ENCODE assay signal across 35 cellular contexts in genomic region chr20:62679978-62680589, GRCh38. TPM values are rescaled to one million over a fixed set of nuclear protein-coding genes. Genes with fewer than 3 reads are reported as not detected.
"Had no signal": no experiment of that assay in that cellular context is flagged by ENCODE, and none has a peak within 500 bp of the region (broad histone marks: within the 10 kb centered on the region; RNA-seq: fewer than 3 reads in every experiment).

No MANE protein-coding gene starts in this region.

- H3K27me3 Mint-ChIP-seq: activated CD4-positive, alpha-beta T cell treated with anti-CD3 and anti-CD28 coated beads, Interleukin-2, amount 10 ng/mL, durations not matched to agents 24 days and 14 days; activated CD8-positive, alpha-beta T cell treated with anti-CD3 and anti-CD28 coated beads for 36 hours had no signal

- H3K4me3 ChIP-seq: adrenal gland, MG63, SJSA1 had no signal

- H3K9me3 ChIP-seq: adrenal gland, MG63, SK-N-SH had no signal

- FAIRE-seq: colon, TTC549 had no signal

- H3K27me3 ChIP-seq: MG63 had no signal

- H3K4me1 ChIP-seq: adrenal gland had no signal

- H3K36me3 Mint-ChIP-seq: activated naive CD4-positive, alpha-beta T cell treated with anti-CD3 and anti-CD28 coated beads, Interleukin-2, amount 50 U/mL, for 72 hours had no signal

- H3K9me3 Mint-ChIP-seq: activated CD4-positive, alpha-beta T cell treated with anti-CD3 and anti-CD28 coated beads, Interleukin-2, amount 10 ng/mL, durations not matched to agents 24 days and 14 days had no signal

- H3K9ac ChIP-seq: SK-N-SH had no signal

- H3K9me2 ChIP-seq: SK-N-SH had no signal

- H3K36me3 ChIP-seq: adrenal gland, MG63, SJSA1 had no signal

- H3K27ac Mint-ChIP-seq: activated CD4-positive, alpha-beta T cell treated with anti-CD3 and anti-CD28 coated beads, Interleukin-2, amount 10 ng/mL, durations not matched to agents 24 days and 14 days; activated CD8-positive, alpha-beta T cell treated with anti-CD3 and anti-CD28 coated beads for 36 hours; activated naive CD4-positive, alpha-beta T cell treated with anti-CD3 and anti-CD28 coated beads for 36 hours; activated naive CD4-positive, alpha-beta T cell treated with anti-CD3 and anti-CD28 coated beads, Interleukin-2, amount 50 U/mL, for 72 hours; activated T-helper 2 cell treated with anti-CD3 and anti-CD28 coated beads, Interferon-gamma antibody, Interleukin-2, Interleukin-4, amounts not matched to agents 10 μg/mL and 5 μg/mL and 100 μg/mL, durations not matched to agents 14 hours and 24 hours and 36 hours; T-helper 1 cell treated with Interleukin-12 subunit alpha and Interleukin-12 subunit beta and Interleukin-4 antibody, amounts not matched to agents 30 μg/mL and 1 μg/mL, for 36 hours; T-helper 2 cell treated with Interferon-gamma antibody and Interleukin-4, amounts not matched to agents 5 μg/mL and 100 μg/mL, for 36 hours had no signal

- DNase-seq: activated CD4-positive, alpha-beta T cell treated with anti-CD3 and anti-CD28 coated beads, Interleukin-2, amount 10 ng/mL, durations not matched to agents 24 days and 14 days; activated CD4-positive, alpha-beta T cell treated with anti-CD3 and anti-CD28 coated beads, Interleukin-2, amount 50 U/mL, for 4 hours; activated CD8-positive, alpha-beta T cell treated with anti-CD3 and anti-CD28 coated beads for 36 hours; activated gamma-delta T cell; activated naive CD4-positive, alpha-beta T cell treated with anti-CD3 and anti-CD28 coated beads for 36 hours; activated T-cell treated with anti-CD3 and anti-CD28 coated beads, Interleukin-2, amount 50 U/mL, for 1 hour; adrenal gland; central memory CD4-positive, alpha-beta T cell; Kasumi-1; MG63; NCI-H1092 treated with DMSO at 0.1 percent for 48 hours; NCI-H1417; NCI-H146; NCI-H187; NCI-H2029 treated with DMSO at 0.1 percent for 48 hours; NCI-H2107; NCI-H2171; NCI-H510A; NCI-H526; NCI-H748 treated with DMSO at 0.1 percent for 48 hours; NK-92 treated with Interleukin-12 subunit alpha and Interleukin-12 subunit beta, amount 100 ng/mL, for 24 hours; OCI-M1; RPMI8226; SHP77 treated with DMSO at 0.1 percent for 48 hours; SK-N-SH had no signal

- H3K27ac ChIP-seq: adrenal gland, SJSA1 had no signal

- H3K4me3 Mint-ChIP-seq: activated CD4-positive, alpha-beta T cell treated with anti-CD3 and anti-CD28 coated beads, Interleukin-2, amount 10 ng/mL, durations not matched to agents 24 days and 14 days; activated CD8-positive, alpha-beta T cell treated with anti-CD3 and anti-CD28 coated beads for 36 hours; activated naive CD4-positive, alpha-beta T cell treated with anti-CD3 and anti-CD28 coated beads for 36 hours; brain; T-helper 1 cell treated with Interleukin-12 subunit alpha and Interleukin-12 subunit beta and Interleukin-4 antibody, amounts not matched to agents 30 μg/mL and 1 μg/mL, for 36 hours; T-helper 2 cell treated with Interferon-gamma antibody and Interleukin-4, amounts not matched to agents 5 μg/mL and 100 μg/mL, for 36 hours had no signal

- H3K4me2 ChIP-seq: SK-N-SH had no signal

- ATAC-seq: activated CD8-positive, alpha-beta T cell treated with anti-CD3 and anti-CD28 coated beads for 36 hours; activated naive CD4-positive, alpha-beta T cell treated with anti-CD3 and anti-CD28 coated beads, Interleukin-2, amount 50 U/mL, for 72 hours; Panc1 had no signal

RNA-seq across cellular contexts. Expression of gene NTSR1, which starts 28.6 kb away (rescaled TPM):
- total RNA-seq: activated CD4-positive, alpha-beta T cell treated with anti-CD3 and anti-CD28 coated beads, Interleukin-2, amount 10 ng/mL, durations not matched to agents 24 days and 14 days; activated CD8-positive, alpha-beta memory T cell treated with anti-CD3 and anti-CD28 coated beads for 36 hours; activated CD8-positive, alpha-beta T cell treated with anti-CD3 and anti-CD28 coated beads for 36 hours; activated naive CD4-positive, alpha-beta T cell treated with anti-CD3 and anti-CD28 coated beads for 36 hours; activated naive CD4-positive, alpha-beta T cell treated with anti-CD3 and anti-CD28 coated beads, Interleukin-2, amount 50 U/mL, for 72 hours; activated T-helper 2 cell treated with anti-CD3 and anti-CD28 coated beads, Interferon-gamma antibody, Interleukin-2, Interleukin-4, amounts not matched to agents 10 μg/mL and 5 μg/mL and 100 μg/mL, durations not matched to agents 14 hours and 24 hours and 36 hours; SJSA1 had no signal
